ENCODE assay signal across 11 cellular contexts in the genomic region with DNA sequence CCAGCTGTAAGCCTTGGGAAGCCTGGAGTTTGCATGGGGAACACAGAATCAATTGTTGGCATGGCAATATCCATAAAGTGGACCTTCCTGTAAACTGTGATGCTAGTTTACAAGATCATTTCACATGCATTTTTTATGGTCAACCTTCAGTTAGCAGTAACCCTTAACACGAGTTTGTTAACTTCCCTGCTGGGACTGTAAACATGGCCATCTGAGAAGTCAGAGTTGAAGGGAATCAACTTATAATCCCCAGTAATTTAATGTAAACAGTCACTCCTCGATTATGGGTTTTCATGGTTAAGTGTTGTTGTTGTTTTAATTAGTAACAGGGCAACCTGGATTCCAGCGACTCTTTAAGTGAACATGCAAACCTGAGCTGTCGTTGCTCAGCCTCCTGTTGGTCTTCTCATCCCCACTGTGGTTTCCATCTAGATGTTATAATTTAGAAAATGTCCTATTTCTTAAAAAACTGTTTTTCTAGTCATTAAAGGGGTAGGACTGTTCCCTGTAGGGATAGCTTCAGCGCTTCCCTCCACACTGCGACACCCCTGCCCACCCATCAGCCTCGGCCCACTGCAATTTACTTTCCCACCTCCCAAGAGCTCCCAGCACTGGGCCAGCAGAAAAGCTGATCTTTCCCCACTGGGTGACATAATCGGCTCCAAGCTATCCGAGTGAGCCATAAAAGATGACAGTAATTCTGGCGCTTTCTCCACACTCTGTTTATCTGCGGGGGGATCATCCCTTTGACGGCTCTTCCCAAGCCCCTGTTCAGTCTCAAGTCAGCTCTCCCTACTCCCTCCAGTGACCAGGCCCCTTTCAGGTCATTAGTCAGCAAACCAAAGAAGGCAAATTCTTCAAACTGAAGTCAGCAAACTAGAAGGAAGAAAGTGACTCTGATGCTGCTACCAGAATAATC.
DNase-seq lines count a peak whose midpoint lies in the region; ATAC-seq and TF ChIP-seq lines count a peak whose summit lies in the region.
"Had no signal": no experiment of that assay in that cellular context is flagged by ENCODE, and none has a peak within 500 bp of the region (broad histone marks: within the 10 kb centered on the region; RNA-seq: fewer than 3 reads in every experiment).

No MANE protein-coding gene starts in this region.

- H3K4me2 ChIP-seq in mammary epithelial cell (ENCODE audit: insufficient read depth, low read depth, low read length): no peak overlapping the region

- peaks cover 45% of the 10 kb centered on the region for H3K4me1 Mint-ChIP-seq in mesothelial cell of epicardium
- H3K4me1 Mint-ChIP-seq: activated naive CD4-positive, alpha-beta T cell treated with anti-CD3 and anti-CD28 coated beads, Interleukin-2, amount 10 ng/mL, durations not matched to agents 7 days and 5 days had no signal

- H3K9ac ChIP-seq in mammary epithelial cell (ENCODE audit: insufficient read depth, low read length): no peak overlapping the region

- 85% methylated on average over 12 of the region's 12 CpGs for WGBS in mammary epithelial cell (ENCODE audit: low coverage, missing lambda C conversion rate)
- WGBS in transverse colon (ENCODE audit: low coverage in 1 of 2), 2 donors: 38 to 52% methylated on average over 3 to 12 of the region's 12 CpGs

- H3K4me3 Mint-ChIP-seq in mesothelial cell of epicardium: no peak overlapping the region
- H3K4me3 Mint-ChIP-seq: activated naive CD4-positive, alpha-beta T cell treated with anti-CD3 and anti-CD28 coated beads, Interleukin-2, amount 10 ng/mL, durations not matched to agents 7 days and 5 days had no signal

- dilution Hi-C loops in mammary epithelial cell (cut with HindIII; ENCODE audit: low sequenced_read_pairs): no loop called here

- H3K36me3 Mint-ChIP-seq in mesothelial cell of epicardium: peaks cover 13% of the 10 kb centered on the region
- H3K36me3 Mint-ChIP-seq: activated naive CD4-positive, alpha-beta T cell treated with anti-CD3 and anti-CD28 coated beads, Interleukin-2, amount 10 ng/mL, durations not matched to agents 7 days and 5 days had no signal

- no peaks in the 10 kb centered on the region for H3K9me3 Mint-ChIP-seq in mesothelial cell of epicardium
- H3K9me3 Mint-ChIP-seq: activated naive CD4-positive, alpha-beta T cell treated with anti-CD3 and anti-CD28 coated beads, Interleukin-2, amount 10 ng/mL, durations not matched to agents 7 days and 5 days had no signal

- H3K27ac Mint-ChIP-seq in mesothelial cell of epicardium: peak overlapping the region; percentile 33
- H3K27ac Mint-ChIP-seq: activated naive CD4-positive, alpha-beta T cell treated with anti-CD3 and anti-CD28 coated beads, Interleukin-2, amount 10 ng/mL, durations not matched to agents 7 days and 5 days had no signal

- H3K9me3 ChIP-seq in breast epithelium (no peaks in the 10 kb centered on the region), mammary epithelial cell (replicated peaks; ENCODE audit: insufficient read depth, low read length) (no peaks in the 10 kb centered on the region), transverse colon (no peaks in the 10 kb centered on the region)

- CTCF ChIA-PET in mammary epithelial cell (lab: Charles Lee; ENCODE audit: low non-redundant PET): no interaction called here

- H3K4me3 ChIP-seq in breast epithelium (no peak overlapping the region), mammary epithelial cell (replicated peaks in 1 of 3; ENCODE audit: insufficient read depth in 1 of 3, low read depth in 2 of 3, low read length in 3 of 3) (no peak overlapping the region), transverse colon (no peak overlapping the region)

- no peak overlapping the region for H2AFZ ChIP-seq in mammary epithelial cell (ENCODE audit: low read depth, low read length)

- H3K79me2 ChIP-seq in mammary epithelial cell (ENCODE audit: insufficient read depth, low read length): no peaks in the 10 kb centered on the region

- in situ Hi-C loops in mammary epithelial cell (cut with MboI; ENCODE audit: low sequenced_read_pairs in 2 of 2) (no loop called here), transverse colon (cut with MboI; ENCODE audit: low pct_ligation_motif_present in 1 of 4, low pct_unique_long_range_greater_than_20kb in 1 of 4, low sequenced_read_pairs in 3 of 4) (no loop called here)

- TF ChIP-seq EP300 in transverse colon (IDR thresholded peaks at IDR 0.05; ENCODE audit: low read depth): no peak

- no peaks in the 10 kb centered on the region for H3K27me3 ChIP-seq in breast epithelium
- no peaks in the 10 kb centered on the region for H3K27me3 ChIP-seq in mammary epithelial cell (ENCODE audit: insufficient read depth, low read length)
- no peaks in the 10 kb centered on the region for H3K27me3 ChIP-seq in transverse colon

- H3K27me3 Mint-ChIP-seq in mesothelial cell of epicardium (ENCODE audit: low read depth): no peaks in the 10 kb centered on the region

- TF ChIP-seq POLR2A in breast epithelium (IDR thresholded peaks at IDR 0.05) (no peak), transverse colon (IDR thresholded peaks at IDR 0.05) (no peak)

- H3K36me3 ChIP-seq in breast epithelium (no peaks in the 10 kb centered on the region), mammary epithelial cell (ENCODE audit: insufficient read depth, low read length) (no peaks in the 10 kb centered on the region), transverse colon (no peaks in the 10 kb centered on the region)

- intact Hi-C loops in breast epithelium (cut with DNase I; ENCODE audit: low total_unique reads): no loop called here
- intact Hi-C loops in mammary epithelial cell (cut with micrococcal nuclease): no loop called here
- intact Hi-C loops in transverse colon (cut with DNase I; ENCODE audit: low total_unique reads): no loop called here

- H3K27ac ChIP-seq in breast epithelium (peak overlapping the region; percentile 89 to 97), mammary epithelial cell (ENCODE audit: insufficient read depth, low read depth, low read length) (no peak overlapping the region), cingulate gyrus (ENCODE audit: low read depth, low read length) (peak overlapping the region; percentile 99), transverse colon (peak overlapping the region; percentile 69 to 87 (median 78))

- no TSS peak for BruUV-seq in mammary epithelial cell (replicated peaks; lab: Mats Ljungman, UMichigan)

- TF ChIP-seq CTCF in breast epithelium (IDR thresholded peaks at IDR 0.05): no peak
- no peak for TF ChIP-seq CTCF in mammary epithelial cell (conservative IDR thresholded peaks at IDR 0.05 in 1 of 2, IDR thresholded peaks at IDR 0.05 in 1 of 2; ENCODE audit: extremely low read depth in 1 of 2, insufficient read depth in 1 of 2, low read depth in 1 of 2, low read length in 2 of 2)
- TF ChIP-seq CTCF in mesothelial cell of epicardium (IDR thresholded peaks at IDR 0.05; ENCODE audit: unreplicated experiment): no peak
- no peak for TF ChIP-seq CTCF in transverse colon (IDR thresholded peaks at IDR 0.05)

- DNase-seq in breast epithelium (ENCODE audit: low spot score in 2 of 2) (no peak), mammary epithelial cell (no peak), mesothelial cell of epicardium (ENCODE audit: low spot score in 2 of 2, unreplicated experiment in 2 of 2) (no peak), transverse colon (no peak), D341Med (ENCODE audit: low spot score) (no peak), T-helper 2 cell (no peak)
- DNase-seq: activated naive CD4-positive, alpha-beta T cell treated with anti-CD3 and anti-CD28 coated beads, Interleukin-2, amount 10 ng/mL, durations not matched to agents 7 days and 5 days; NCI-H2171; stimulated activated naive CD8-positive, alpha-beta T cell treated with anti-CD3 and anti-CD28 coated beads, Interleukin-15, Interleukin-2, amounts not matched to agents 100 U/mL and 50 U/mL, for 24 hours had no signal

- H4K20me1 ChIP-seq in mammary epithelial cell (ENCODE audit: insufficient read depth, low read length): no peaks in the 10 kb centered on the region

- ATAC-seq in GM21360 (IDR thresholded peaks at IDR 0.05; ENCODE audit: unreplicated experiment): no peak
- ATAC-seq: stimulated activated naive CD8-positive, alpha-beta T cell treated with anti-CD3 and anti-CD28 coated beads, Interleukin-15, Interleukin-2, amounts not matched to agents 100 U/mL and 50 U/mL, for 24 hours had no signal

- H3K4me1 ChIP-seq in breast epithelium (peaks cover 0 to 6% of the 10 kb centered on the region in 2 donors), mammary epithelial cell (ENCODE audit: insufficient read depth, low read length) (no peaks in the 10 kb centered on the region), transverse colon (peaks cover 18 to 50% (median 23%) of the 10 kb centered on the region in 4 donors)
